Comparison of ENCODE assay signal across 7 cellular contexts in genomic region chr3:134197681-134198261, GRCh38. TPM values are rescaled to one million over a fixed set of nuclear protein-coding genes. Genes with fewer than 3 reads are reported as not detected.
DNase-seq lines count a peak whose midpoint lies in the region; ATAC-seq and TF ChIP-seq lines count a peak whose summit lies in the region.

No MANE protein-coding gene starts in this region.

- no peaks in the 10 kb centered on the region for H3K27me3 Mint-ChIP-seq in neural crest cell (ENCODE audit: low read depth)

- no peak overlapping the region for H3K4me3 Mint-ChIP-seq in neural crest cell

- DNase-seq in Daoy (ENCODE audit: low read depth) (peak; percentile 66), NB4 (ENCODE audit: low read depth) (peak; percentile 66), SW 1271 (lab: John Stamatoyannopoulos, UW) (peak; percentile 15 to 43), fibroblast of mammary gland (ENCODE audit: low read depth) (peak; percentile 81), neural crest cell (ENCODE audit: low read depth, low spot score) (no peak)

- H3K27ac Mint-ChIP-seq in neural crest cell (ENCODE audit: unreplicated experiment), result no peak overlapping the region

- peaks cover 3% of the 10 kb centered on the region for H3K9me3 Mint-ChIP-seq in neural crest cell

- H3K4me1 Mint-ChIP-seq in neural crest cell, result no peaks in the 10 kb centered on the region

- peak; percentile 55 for ATAC-seq in GM21526 (IDR thresholded peaks at IDR 0.05; ENCODE audit: low FRiP score, unreplicated experiment)
- ATAC-seq in GM21367 (IDR thresholded peaks at IDR 0.05; ENCODE audit: unreplicated experiment), result no peak

- peaks cover 27% of the 10 kb centered on the region for H3K36me3 Mint-ChIP-seq in neural crest cell (ENCODE audit: low read depth)

- TF ChIP-seq POLR2A in NB4 (IDR thresholded peaks at IDR 0.05; ENCODE audit: extremely low read depth, insufficient read length), result no peak

- TF ChIP-seq CTCF in NB4 (IDR thresholded peaks at IDR 0.05; ENCODE audit: low read depth, low read length) (peak; percentile 63), fibroblast of mammary gland (conservative IDR thresholded peaks at IDR 0.05; ENCODE audit: control insufficient read depth, insufficient read depth, low read depth, low read length) (peak; percentile 84), neural crest cell (conservative IDR thresholded peaks at IDR 0.05) (peak; percentile 78)

- H3K4me3 ChIP-seq in NB4 (ENCODE audit: low read depth, low read length), result no peak overlapping the region
- no peak overlapping the region for H3K4me3 ChIP-seq in fibroblast of mammary gland (ENCODE audit: control insufficient read depth, low read depth, low read length)

RNA-seq across cellular contexts. Expression of gene RYK, which starts 52.9 kb away (rescaled TPM):
- total RNA-seq in Daoy (2014; rRNA removed; shearing (Covaris generic)), result 86.1 and 87.6 TPM in 2 replicates
- total RNA-seq in neural crest cell, result 56.1 and 57.4 TPM in 2 replicates
